1 cellular context compared by ENCODE assay signal in genomic region chr11:5245155-5245554, GRCh38.
TF ChIP-seq lines count a peak whose summit lies in the region.

No MANE protein-coding gene starts in this region.

TF ChIP-seq in K562, 482 proteins besides CTCF, POLR2A, EP300 and RAD21:
- TF ChIP-seq HMG20B (CRISPR knock-in tag; IDR thresholded peaks at IDR 0.05) (no peak), TGIF2 (CRISPR knock-in tag; IDR thresholded peaks at IDR 0.05) (no peak), PML (IDR thresholded peaks at IDR 0.05; ENCODE audit: low read length) (0 out of 2 replicates have a peak, but pooled peaks have one; percentile 24), POLR3A (IDR thresholded peaks at IDR 0.05; ENCODE audit: borderline replicate concordance, extremely low read depth, insufficient read depth, insufficient read length) (no peak), DNMT1 (IDR thresholded peaks at IDR 0.05) (no peak), CHD2 (IDR thresholded peaks at IDR 0.05; ENCODE audit: low read depth, low read length) (no peak), NCOA4 (IDR thresholded peaks at IDR 0.05; ENCODE audit: partially characterized antibody) (no peak), AFF4 (CRISPR knock-in tag; IDR thresholded peaks at IDR 0.05) (no peak), SMARCA4 (IDR thresholded peaks at IDR 0.05) (0 out of 2 replicates have a peak, but pooled peaks have one; percentile 7), CGGBP1 (CRISPR knock-in tag; IDR thresholded peaks at IDR 0.05) (0 out of 2 replicates have a peak, but pooled peaks have one; percentile 50), ZNF583 (CRISPR knock-in tag; IDR thresholded peaks at IDR 0.05) (no peak), MEF2A (IDR thresholded peaks at IDR 0.05; ENCODE audit: control insufficient read depth, low read depth, low read length) (no peak), ARNT (IDR thresholded peaks at IDR 0.05) (no peak), ZNF311 (CRISPR knock-in tag; IDR thresholded peaks at IDR 0.05) (no peak), ZNF165 (CRISPR knock-in tag; IDR thresholded peaks at IDR 0.05; ENCODE audit: borderline replicate concordance) (no peak), SRSF9 (IDR thresholded peaks at IDR 0.05; ENCODE audit: borderline replicate concordance, low read depth, low read length) (no peak), ELF1 (tag; IDR thresholded peaks at IDR 0.05) (no peak), KDM1A (IDR thresholded peaks at IDR 0.05) (peak in 1 of 2 experiments; percentile 27; a peak in 1 of 4 replicates), ARHGAP35 (IDR thresholded peaks at IDR 0.05; ENCODE audit: partially characterized antibody) (no peak), MIER1 (IDR thresholded peaks at IDR 0.05; ENCODE audit: low read depth) (no peak), SIN3B (IDR thresholded peaks at IDR 0.05; ENCODE audit: low read depth) (no peak), CREB1 (IDR thresholded peaks at IDR 0.05) (no peak), CREB1 (CRISPR knock-in tag; IDR thresholded peaks at IDR 0.05) (no peak), E2F3 (CRISPR knock-in tag; IDR thresholded peaks at IDR 0.05) (no peak), CHCHD3 (CRISPR knock-in tag; IDR thresholded peaks at IDR 0.05) (no peak), PPARD (CRISPR knock-in tag; IDR thresholded peaks at IDR 0.05) (no peak), HMG20A (CRISPR knock-in tag; conservative IDR thresholded peaks at IDR 0.05) (no peak), FOS (IDR thresholded peaks at IDR 0.05; ENCODE audit: extremely low read depth, insufficient read length) (no peak), E2F5 (CRISPR knock-in tag; IDR thresholded peaks at IDR 0.05) (no peak), FOXA3 (CRISPR knock-in tag; conservative IDR thresholded peaks at IDR 0.05 in 1 of 2, IDR thresholded peaks at IDR 0.05 in 1 of 2) (no peak), ZNF766 (CRISPR knock-in tag; conservative IDR thresholded peaks at IDR 0.05) (no peak), ZNF324 (CRISPR knock-in tag; IDR thresholded peaks at IDR 0.05) (no peak), MXD1 (CRISPR knock-in tag; IDR thresholded peaks at IDR 0.05; ENCODE audit: borderline replicate concordance, poor library complexity, severe bottlenecking) (no peak), ZEB2 (IDR thresholded peaks at IDR 0.05) (no peak), NEUROD1 (IDR thresholded peaks at IDR 0.05; ENCODE audit: borderline replicate concordance, low read depth, low read length, partially characterized antibody) (no peak), SRF (CRISPR knock-in tag; IDR thresholded peaks at IDR 0.05) (no peak), ATF3 (IDR thresholded peaks at IDR 0.05) (no peak), ATF3 (CRISPR knock-in tag; conservative IDR thresholded peaks at IDR 0.05) (no peak), SMARCA5 (IDR thresholded peaks at IDR 0.05) (no peak), NFATC3 (IDR thresholded peaks at IDR 0.05) (0 out of 2 replicates have a peak, but pooled peaks have one; percentile 37), FIP1L1 (IDR thresholded peaks at IDR 0.05; ENCODE audit: low read depth, low read length, poor library complexity, severe bottlenecking) (no peak), ZBTB1 (CRISPR knock-in tag; IDR thresholded peaks at IDR 0.05; ENCODE audit: borderline replicate concordance, low read depth) (no peak), CHD1 (IDR thresholded peaks at IDR 0.05; ENCODE audit: low read length) (peak; percentile 14), RBFOX2 (IDR thresholded peaks at IDR 0.05; ENCODE audit: low read depth, low read length) (peak; percentile 51; the same call in 1 of the 2 replicates), RBM15 (IDR thresholded peaks at IDR 0.05; ENCODE audit: insufficient read depth, low read length) (no peak), MTA2 (IDR thresholded peaks at IDR 0.05; ENCODE audit: low read depth) (no peak), ZNF76 (CRISPR knock-in tag; IDR thresholded peaks at IDR 0.05; ENCODE audit: borderline replicate concordance) (no peak), POLR2G (IDR thresholded peaks at IDR 0.05; ENCODE audit: low read depth, low read length) (0 out of 2 replicates have a peak, but pooled peaks have one; percentile 22), TEAD2 (tag; IDR thresholded peaks at IDR 0.05) (no peak), JUNB (CRISPR knock-in tag; conservative IDR thresholded peaks at IDR 0.05) (no peak), BRCA1 (IDR thresholded peaks at IDR 0.05) (no peak), BRCA1 (CRISPR knock-in tag; IDR thresholded peaks at IDR 0.05) (no peak), HDAC8 (tag; IDR thresholded peaks at IDR 0.05) (no peak)
- TF ChIP-seq, protein P1, sequence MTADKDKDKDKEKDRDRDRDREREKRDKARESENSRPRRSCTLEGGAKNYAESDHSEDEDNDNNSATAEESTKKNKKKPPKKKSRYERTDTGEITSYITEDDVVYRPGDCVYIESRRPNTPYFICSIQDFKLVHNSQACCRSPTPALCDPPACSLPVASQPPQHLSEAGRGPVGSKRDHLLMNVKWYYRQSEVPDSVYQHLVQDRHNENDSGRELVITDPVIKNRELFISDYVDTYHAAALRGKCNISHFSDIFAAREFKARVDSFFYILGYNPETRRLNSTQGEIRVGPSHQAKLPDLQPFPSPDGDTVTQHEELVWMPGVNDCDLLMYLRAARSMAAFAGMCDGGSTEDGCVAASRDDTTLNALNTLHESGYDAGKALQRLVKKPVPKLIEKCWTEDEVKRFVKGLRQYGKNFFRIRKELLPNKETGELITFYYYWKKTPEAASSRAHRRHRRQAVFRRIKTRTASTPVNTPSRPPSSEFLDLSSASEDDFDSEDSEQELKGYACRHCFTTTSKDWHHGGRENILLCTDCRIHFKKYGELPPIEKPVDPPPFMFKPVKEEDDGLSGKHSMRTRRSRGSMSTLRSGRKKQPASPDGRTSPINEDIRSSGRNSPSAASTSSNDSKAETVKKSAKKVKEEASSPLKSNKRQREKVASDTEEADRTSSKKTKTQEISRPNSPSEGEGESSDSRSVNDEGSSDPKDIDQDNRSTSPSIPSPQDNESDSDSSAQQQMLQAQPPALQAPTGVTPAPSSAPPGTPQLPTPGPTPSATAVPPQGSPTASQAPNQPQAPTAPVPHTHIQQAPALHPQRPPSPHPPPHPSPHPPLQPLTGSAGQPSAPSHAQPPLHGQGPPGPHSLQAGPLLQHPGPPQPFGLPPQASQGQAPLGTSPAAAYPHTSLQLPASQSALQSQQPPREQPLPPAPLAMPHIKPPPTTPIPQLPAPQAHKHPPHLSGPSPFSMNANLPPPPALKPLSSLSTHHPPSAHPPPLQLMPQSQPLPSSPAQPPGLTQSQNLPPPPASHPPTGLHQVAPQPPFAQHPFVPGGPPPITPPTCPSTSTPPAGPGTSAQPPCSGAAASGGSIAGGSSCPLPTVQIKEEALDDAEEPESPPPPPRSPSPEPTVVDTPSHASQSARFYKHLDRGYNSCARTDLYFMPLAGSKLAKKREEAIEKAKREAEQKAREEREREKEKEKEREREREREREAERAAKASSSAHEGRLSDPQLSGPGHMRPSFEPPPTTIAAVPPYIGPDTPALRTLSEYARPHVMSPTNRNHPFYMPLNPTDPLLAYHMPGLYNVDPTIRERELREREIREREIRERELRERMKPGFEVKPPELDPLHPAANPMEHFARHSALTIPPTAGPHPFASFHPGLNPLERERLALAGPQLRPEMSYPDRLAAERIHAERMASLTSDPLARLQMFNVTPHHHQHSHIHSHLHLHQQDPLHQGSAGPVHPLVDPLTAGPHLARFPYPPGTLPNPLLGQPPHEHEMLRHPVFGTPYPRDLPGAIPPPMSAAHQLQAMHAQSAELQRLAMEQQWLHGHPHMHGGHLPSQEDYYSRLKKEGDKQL (CRISPR knock-in tag; IDR thresholded peaks at IDR 0.05; ENCODE audit: borderline replicate concordance), result no peak
- TF ChIP-seq, protein P2, sequence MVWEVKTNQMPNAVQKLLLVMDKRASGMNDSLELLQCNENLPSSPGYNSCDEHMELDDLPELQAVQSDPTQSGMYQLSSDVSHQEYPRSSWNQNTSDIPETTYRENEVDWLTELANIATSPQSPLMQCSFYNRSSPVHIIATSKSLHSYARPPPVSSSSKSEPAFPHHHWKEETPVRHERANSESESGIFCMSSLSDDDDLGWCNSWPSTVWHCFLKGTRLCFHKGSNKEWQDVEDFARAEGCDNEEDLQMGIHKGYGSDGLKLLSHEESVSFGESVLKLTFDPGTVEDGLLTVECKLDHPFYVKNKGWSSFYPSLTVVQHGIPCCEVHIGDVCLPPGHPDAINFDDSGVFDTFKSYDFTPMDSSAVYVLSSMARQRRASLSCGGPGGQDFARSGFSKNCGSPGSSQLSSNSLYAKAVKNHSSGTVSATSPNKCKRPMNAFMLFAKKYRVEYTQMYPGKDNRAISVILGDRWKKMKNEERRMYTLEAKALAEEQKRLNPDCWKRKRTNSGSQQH (CRISPR knock-in tag; IDR thresholded peaks at IDR 0.05), result no peak
